Comparison of ENCODE assay signal across 8 cellular contexts in genomic region chr4:40056722-40057539, GRCh38. TPM values are rescaled to one million over a fixed set of nuclear protein-coding genes. Genes with fewer than 3 reads are reported as not detected.
DNase-seq lines count a peak whose midpoint lies in the region; ATAC-seq and TF ChIP-seq lines count a peak whose summit lies in the region.

N4BP2 (plus strand) TSS chr4:40056850; CDS start chr4:40097341, 40,491 bp downstream.

- H3K4me1 ChIP-seq in ectodermal cell (ENCODE audit: control insufficient read depth, insufficient read depth, low read length), result no peaks in the 10 kb centered on the region

- H3K4me3 Mint-ChIP-seq in activated CD8-positive, alpha-beta T cell treated with anti-CD3 and anti-CD28 coated beads for 36 hours, result peak within 1 kb of the TSS; percentile 96

- ATAC-seq in GM19328 (IDR thresholded peaks at IDR 0.05; ENCODE audit: unreplicated experiment), result peak; percentile 52
- ATAC-seq in HG03521 (IDR thresholded peaks at IDR 0.05; ENCODE audit: unreplicated experiment), result peak; percentile 59
- peak; percentile 59 for ATAC-seq in activated CD8-positive, alpha-beta T cell treated with anti-CD3 and anti-CD28 coated beads for 36 hours

- H3K9me3 Mint-ChIP-seq in activated CD8-positive, alpha-beta T cell treated with anti-CD3 and anti-CD28 coated beads for 36 hours, result no peaks in the 10 kb centered on the region

- intact Hi-C loops in activated CD8-positive, alpha-beta T cell treated with anti-CD3 and anti-CD28 coated beads for 36 hours (cut with micrococcal nuclease), result loop anchor here (5.0 kb wide), 3 partner anchors 140 to 250 kb away; partner anchors contain the start of gene RHOH

- peak within 1 kb of the TSS; percentile 98 for H3K27ac ChIP-seq in ectodermal cell (ENCODE audit: insufficient read depth, low read depth, low read length, poor library complexity, severe bottlenecking)

- H3K36me3 Mint-ChIP-seq in activated CD8-positive, alpha-beta T cell treated with anti-CD3 and anti-CD28 coated beads for 36 hours (ENCODE audit: low read depth), result peaks cover 5% of the 10 kb centered on the region

- DNase-seq in C1 segment of cervical spinal cord (lab: John Stamatoyannopoulos, UW) (peak; percentile 37 to 84 (median 66)), NCI-H82 (lab: John Stamatoyannopoulos, UW) (peak; percentile 87), medulla oblongata (ENCODE audit: extremely low spot score) (peak; percentile 83)
- DNase-seq in activated CD8-positive, alpha-beta T cell treated with anti-CD3 and anti-CD28 coated beads for 36 hours, result peak; percentile 77
- DNase-seq in stimulated activated CD8-positive, alpha-beta memory T cell treated with anti-CD3 and anti-CD28 coated beads, Interleukin-12 subunit alpha, Interleukin-12 subunit beta, amount 100 ng/mL, for 1 hour (ENCODE audit: low read depth), result peak; percentile 41

- TF ChIP-seq CTCF in activated CD8-positive, alpha-beta T cell treated with anti-CD3 and anti-CD28 coated beads for 36 hours (IDR thresholded peaks at IDR 0.05), result peak; percentile 75

- 0% methylated on average over 95 of the region's 95 CpGs for WGBS in ectodermal cell, 2 experiments

- H3K4me3 ChIP-seq in ectodermal cell (ENCODE audit: insufficient read depth, low read depth, low read length), result peak within 1 kb of the TSS; percentile 78

- peak within 1 kb of the TSS; percentile 97 for H3K27ac Mint-ChIP-seq in activated CD8-positive, alpha-beta T cell treated with anti-CD3 and anti-CD28 coated beads for 36 hours

- peaks cover 6% of the 10 kb centered on the region for H3K27me3 Mint-ChIP-seq in activated CD8-positive, alpha-beta T cell treated with anti-CD3 and anti-CD28 coated beads for 36 hours

- CTCF ChIA-PET in activated CD8-positive, alpha-beta T cell treated with anti-CD3 and anti-CD28 coated beads for 36 hours (lab: Charles Lee), result interaction anchor here (0.8 to 2.4 kb wide), 17 partner anchors 10 to 268 kb away, joined by 3 to 16 read pairs (median 5); no protein-coding TSS in a partner anchor

- H3K4me1 Mint-ChIP-seq in activated CD8-positive, alpha-beta T cell treated with anti-CD3 and anti-CD28 coated beads for 36 hours (ENCODE audit: low read depth), result peaks cover 32% of the 10 kb centered on the region

- H3K36me3 ChIP-seq in ectodermal cell (ENCODE audit: control insufficient read depth, insufficient read depth, low read length), result no peaks in the 10 kb centered on the region

- no peaks in the 10 kb centered on the region for H3K9me3 ChIP-seq in ectodermal cell (ENCODE audit: control insufficient read depth, low read length)

- no peaks in the 10 kb centered on the region for H3K27me3 ChIP-seq in ectodermal cell (ENCODE audit: control insufficient read depth, insufficient read depth, low read length, poor library complexity, severe bottlenecking)

- POLR2A ChIA-PET in activated CD8-positive, alpha-beta T cell treated with anti-CD3 and anti-CD28 coated beads for 36 hours (lab: Charles Lee), result interaction anchor here (0.5 to 3.3 kb wide), 29 partner anchors 11 to 598 kb away, joined by 3 to 24 read pairs (median 4); partner anchors contain the start of genes LIAS and PDS5A

RNA-seq across cellular contexts. Expression of gene N4BP2, which starts in this region (rescaled TPM):
- 10 to 100 TPM; 17.4 to 17.5 TPM for total RNA-seq in activated CD8-positive, alpha-beta T cell treated with anti-CD3 and anti-CD28 coated beads for 36 hours
- polyA plus RNA-seq in ectodermal cell (2013, experiment 1 of 4), result 24.9 TPM
- polyA plus RNA-seq in ectodermal cell (2013, experiment 2 of 4), result 30.9 TPM
- 23.5 TPM for polyA plus RNA-seq in ectodermal cell (2013, experiment 3 of 4)
- 24.4 TPM for polyA plus RNA-seq in ectodermal cell (2013, experiment 4 of 4)

Comparison
In these comparisons a context has a peak if more than half of its experiments do, and no peak if none do; other contexts are left out.
1. Peak in every context shown above with its lines: DNase-seq, ATAC-seq, H3K4me3 ChIP-seq and H3K27ac ChIP-seq.